ENCODE assay signal across 8 cellular contexts in genomic region chr14:103517626-103518415, GRCh38.
A peak's percentile ranks its signal among the peaks of the same experiment; 100 is the strongest.
DNase-seq lines count a peak whose midpoint lies in the region; ATAC-seq and TF ChIP-seq lines count a peak whose summit lies in the region.

No MANE protein-coding gene starts in this region.

- H3K9ac ChIP-seq in stomach smooth muscle (ENCODE audit: low read length in 2 of 2) = peak overlapping the region in 1 of 2 donors; percentile 64

- CTCF ChIA-PET in HEK293 (lab: Yijun Ruan, JAX) = interaction anchor here (0.7 to 3.9 kb wide), 20 partner anchors 10 to 387 kb away, joined by 3 to 48 read pairs (median 4); partner anchors contain the start of gene TRMT61A

- ATAC-seq in HG03097 (IDR thresholded peaks at IDR 0.05; ENCODE audit: low FRiP score, unreplicated experiment) (no peak), HG02973 (IDR thresholded peaks at IDR 0.05; ENCODE audit: unreplicated experiment) (no peak)
- ATAC-seq in stimulated activated memory B cell treated with anti-CD40 and anti-IgM and Interleukin-4, amounts not matched to agents 10 μg/mL and 1 μg/mL and 100 μg/mL, for 72 hours = no peak

- H3K36me3 Mint-ChIP-seq in stimulated activated memory B cell treated with anti-CD40 and anti-IgM and Interleukin-4, amounts not matched to agents 10 μg/mL and 1 μg/mL and 100 μg/mL, for 72 hours = no peaks in the 10 kb centered on the region

- TF ChIP-seq CTCF in HEK293 (tag by site-specific recombination; IDR thresholded peaks at IDR 0.05) = no peak

- H3K4me1 ChIP-seq in HEK293 (ENCODE audit: control insufficient read depth, insufficient read depth, low read length) (peaks cover 15% of the 10 kb centered on the region), stomach smooth muscle (ENCODE audit: control insufficient read depth, insufficient read depth, low read length) (peaks cover 47% of the 10 kb centered on the region)

- H3K4me3 ChIP-seq in HEK293 (ENCODE audit: low read depth, low read length) = no peak overlapping the region
- H3K4me3 ChIP-seq in stomach smooth muscle (ENCODE audit: low read length in 2 of 2) = peak overlapping the region in 1 of 2 donors; percentile 92

- peaks cover 21% of the 10 kb centered on the region for H3K4me1 Mint-ChIP-seq in stimulated activated memory B cell treated with anti-CD40 and anti-IgM and Interleukin-4, amounts not matched to agents 10 μg/mL and 1 μg/mL and 100 μg/mL, for 72 hours

- no peaks in the 10 kb centered on the region for H3K9me3 Mint-ChIP-seq in stimulated activated memory B cell treated with anti-CD40 and anti-IgM and Interleukin-4, amounts not matched to agents 10 μg/mL and 1 μg/mL and 100 μg/mL, for 72 hours

- H3K9me3 ChIP-seq in HEK293 (ENCODE audit: control insufficient read depth, insufficient read depth, low read depth, low read length) (no peaks in the 10 kb centered on the region), stomach smooth muscle (ENCODE audit: control insufficient read depth in 2 of 2, low read length in 2 of 2) (no peaks in the 10 kb centered on the region)

- no peak overlapping the region for H3K4me3 Mint-ChIP-seq in stimulated activated memory B cell treated with anti-CD40 and anti-IgM and Interleukin-4, amounts not matched to agents 10 μg/mL and 1 μg/mL and 100 μg/mL, for 72 hours

- H3K27ac ChIP-seq in HEK293 (ENCODE audit: extremely low read depth, low read depth, low read length) (peak overlapping the region; percentile 34; the same call in 1 of the 2 replicates), cingulate gyrus (ENCODE audit: low read depth, low read length) (peak overlapping the region; percentile 89), stomach smooth muscle (ENCODE audit: low read length) (peak overlapping the region; percentile 88)

- H3K27ac Mint-ChIP-seq in stimulated activated memory B cell treated with anti-CD40 and anti-IgM and Interleukin-4, amounts not matched to agents 10 μg/mL and 1 μg/mL and 100 μg/mL, for 72 hours = no peak overlapping the region

- POLR2A ChIA-PET in HEK293 (lab: Yijun Ruan, JAX) = interaction anchor here (0.5 to 2.7 kb wide), 12 partner anchors 9 to 845 kb away, joined by 3 to 24 read pairs (median 5); partner anchors contain the start of gene TRMT61A

- H3K27me3 ChIP-seq in stomach smooth muscle (ENCODE audit: control insufficient read depth in 1 of 2, insufficient read depth in 2 of 2, low read length in 2 of 2) = no peaks in the 10 kb centered on the region

- DNase-seq in left kidney (ENCODE audit: low read depth, low spot score) = peak; percentile 51
- DNase-seq in HuH-7 (ENCODE audit: low spot score) = no peak

- H3K27me3 Mint-ChIP-seq in stimulated activated memory B cell treated with anti-CD40 and anti-IgM and Interleukin-4, amounts not matched to agents 10 μg/mL and 1 μg/mL and 100 μg/mL, for 72 hours = peaks cover 19% of the 10 kb centered on the region

- peaks cover 0 to 33% of the 10 kb centered on the region in 2 experiments; a peak in 1 of 3 replicates for H3K36me3 ChIP-seq in HEK293 (ENCODE audit: control insufficient read depth in 2 of 2, insufficient read depth in 1 of 2, low read length in 2 of 2)
- peaks cover 6 to 11% of the 10 kb centered on the region in 2 donors for H3K36me3 ChIP-seq in stomach smooth muscle (ENCODE audit: control insufficient read depth in 2 of 2, insufficient read depth in 2 of 2, low read length in 2 of 2)

TF ChIP-seq in HEK293, 187 proteins besides CTCF, POLR2A, EP300 and RAD21 (continues in another document):
- TF ChIP-seq HOXD13 (CRISPR knock-in tag; IDR thresholded peaks at IDR 0.05; ENCODE audit: borderline replicate concordance) = no peak
- TF ChIP-seq ZNF138 (tag by site-specific recombination; IDR thresholded peaks at IDR 0.05; ENCODE audit: borderline replicate concordance) = no peak
- no peak for TF ChIP-seq ZNF549 (tag by site-specific recombination; IDR thresholded peaks at IDR 0.05)
- peak; percentile 56 for TF ChIP-seq SP2 (tag by site-specific recombination; IDR thresholded peaks at IDR 0.05)
- TF ChIP-seq TRIM28 (IDR thresholded peaks at IDR 0.05; ENCODE audit: borderline replicate concordance, low read length) = no peak
- TF ChIP-seq REPIN1 (tag by site-specific recombination; IDR thresholded peaks at IDR 0.05; ENCODE audit: low read depth) = no peak
- TF ChIP-seq ZFHX2 (tag by site-specific recombination; conservative IDR thresholded peaks at IDR 0.05) = no peak
- TF ChIP-seq ZNF692 (tag by site-specific recombination; IDR thresholded peaks at IDR 0.05) = peak; percentile 99
- no peak for TF ChIP-seq ZFP3 (tag by site-specific recombination; IDR thresholded peaks at IDR 0.05; ENCODE audit: low read depth)
- TF ChIP-seq ZSCAN5A (tag by site-specific recombination; IDR thresholded peaks at IDR 0.05) = no peak
- no peak for TF ChIP-seq ZNF660 (tag by site-specific recombination; IDR thresholded peaks at IDR 0.05)
- no peak for TF ChIP-seq ZNF362 (tag by site-specific recombination; IDR thresholded peaks at IDR 0.05)
- TF ChIP-seq ZFP37 (tag by site-specific recombination; IDR thresholded peaks at IDR 0.05) = no peak
- no peak for TF ChIP-seq ZNF664 (tag by site-specific recombination; IDR thresholded peaks at IDR 0.05)
- TF ChIP-seq ZFP69B (tag by site-specific recombination; IDR thresholded peaks at IDR 0.05) = peak; percentile 99
- peak; percentile 24 for TF ChIP-seq ZIC2 (tag by site-specific recombination; IDR thresholded peaks at IDR 0.05)
- no peak for TF ChIP-seq ZNF580 (tag by site-specific recombination; IDR thresholded peaks at IDR 0.05)
- no peak for TF ChIP-seq ZBTB26 (tag by site-specific recombination; optimal IDR thresholded peaks at IDR 0.05)
- TF ChIP-seq ZEB2 (tag by site-specific recombination; IDR thresholded peaks at IDR 0.05) = no peak
- no peak for TF ChIP-seq ZNF473 (tag by site-specific recombination; IDR thresholded peaks at IDR 0.05)
- TF ChIP-seq ZNF341 (tag by site-specific recombination; IDR thresholded peaks at IDR 0.05; ENCODE audit: low read depth) = peak; percentile 49
- TF ChIP-seq KLF8 (tag by site-specific recombination; IDR thresholded peaks at IDR 0.05) = no peak
- no peak for TF ChIP-seq MZF1 (tag by site-specific recombination; IDR thresholded peaks at IDR 0.05; ENCODE audit: borderline replicate concordance)
- no peak for TF ChIP-seq ZNF843 (tag by site-specific recombination; IDR thresholded peaks at IDR 0.05)
- TF ChIP-seq SP3 (tag by site-specific recombination; IDR thresholded peaks at IDR 0.05) = 0 out of 2 replicates have a peak, but pooled peaks have one; percentile 4
- no peak for TF ChIP-seq ZBTB21 (tag by site-specific recombination; IDR thresholded peaks at IDR 0.05)
- TF ChIP-seq ZNF366 (tag by site-specific recombination; conservative IDR thresholded peaks at IDR 0.05) = no peak
- TF ChIP-seq ZNF768 (tag by site-specific recombination; IDR thresholded peaks at IDR 0.05) = no peak

Comparison
In these comparisons a context has a peak if more than half of its experiments do, and no peak if none do; other contexts are left out.
1. H3K27ac ChIP-seq: peak in every context shown above with its lines; median percentile 89 in cingulate gyrus; 88 in stomach smooth muscle; 34 in HEK293.